1 cellular context compared by ENCODE assay signal in genomic region chr11:74926304-74927030, GRCh38.
TF ChIP-seq lines count a peak whose summit lies in the region.

No MANE protein-coding gene starts in this region.

TF ChIP-seq in GM12878, 131 proteins besides CTCF, POLR2A, EP300 and RAD21:
- TF ChIP-seq RUNX3 (IDR thresholded peaks at IDR 0.05; ENCODE audit: low read length) (peak; percentile 64), ZNF622 (IDR thresholded peaks at IDR 0.05) (no peak)
